Comparison of ENCODE assay signal across 18 cellular contexts in the genomic region with DNA sequence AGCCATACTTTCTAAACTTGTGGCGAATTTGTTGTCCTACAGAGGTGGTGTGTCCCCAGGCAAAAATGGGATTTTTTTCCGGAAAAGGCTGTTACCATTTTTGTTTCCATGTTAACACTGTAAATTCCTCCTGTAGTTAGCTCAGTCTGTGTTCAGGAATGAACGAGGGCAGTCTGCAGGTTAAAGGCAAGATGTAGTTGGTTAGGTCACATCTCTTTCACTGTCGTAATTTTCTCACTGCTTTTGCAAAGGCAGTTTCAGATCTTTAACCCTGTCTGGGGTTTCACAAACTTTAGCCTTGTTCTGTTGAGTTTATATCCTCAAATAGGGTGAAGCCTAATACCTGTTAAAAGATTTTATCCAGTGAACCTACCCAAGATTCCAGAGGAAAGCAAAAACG. TPM values are rescaled to one million over a fixed set of nuclear protein-coding genes. Genes with fewer than 3 reads are reported as not detected.
DNase-seq lines count a peak whose midpoint lies in the region; ATAC-seq, FAIRE-seq and TF ChIP-seq lines count a peak whose summit lies in the region.
"Had no signal": no experiment of that assay in that cellular context is flagged by ENCODE, and none has a peak within 500 bp of the region (broad histone marks: within the 10 kb centered on the region; RNA-seq: fewer than 3 reads in every experiment).

No MANE protein-coding gene starts in this region.

- no peaks in the 10 kb centered on the region for H3K9me3 ChIP-seq in GM12878 (replicated peaks; ENCODE audit: control insufficient read depth, insufficient read depth, low read length)
- no peaks in the 10 kb centered on the region for H3K9me3 ChIP-seq in vagina
- H3K9me3 ChIP-seq: Caco-2 had no signal

- TF ChIP-seq EP300 in GM12878 (IDR thresholded peaks at IDR 0.05; ENCODE audit: borderline replicate concordance in 1 of 2, control insufficient read depth in 1 of 2, low read depth in 2 of 2, low read length in 2 of 2): no peak

- CTCF ChIA-PET in GM12878 (lab: Yijun Ruan, JAX): no interaction called here
- CTCF ChIA-PET in RWPE1 (lab: Yijun Ruan, JAX): no interaction called here

- H3K27me3 ChIP-seq in GM12878 (replicated peaks in 1 of 2; ENCODE audit: control insufficient read depth in 2 of 2, insufficient read depth in 2 of 2, low read length in 1 of 2) (no peaks in the 10 kb centered on the region), vagina (no peaks in the 10 kb centered on the region)
- H3K27me3 ChIP-seq: BLaER1 had no signal

- no peak overlapping the region for H3K9ac ChIP-seq in GM12878 (ENCODE audit: control insufficient read depth, insufficient read depth, low read length)
- H3K9ac ChIP-seq: BLaER1, GM23248 had no signal

- in situ Hi-C loops in GM12878 (cut with MboI): no loop called here

- no peak overlapping the region for H3K4me2 ChIP-seq in GM12878 (ENCODE audit: control insufficient read depth, insufficient read depth)
- H3K4me2 ChIP-seq: BLaER1 had no signal

- H3K79me2 ChIP-seq in GM12878 (ENCODE audit: control insufficient read depth, insufficient read depth, low read length): no peaks in the 10 kb centered on the region

- DNase-seq in GM12891 (ENCODE audit: insufficient read length, low spot score) (no peak), GM12878 (ENCODE audit: low read depth, low spot score) (no peak), osteocyte (ENCODE audit: extremely low spot score, unreplicated experiment) (no peak), RWPE1 (ENCODE audit: low spot score) (no peak), vagina (ENCODE audit: extremely low spot score in 2 of 2) (no peak)
- DNase-seq: 8988T; AML-193; Caco-2; CD8-positive, alpha-beta memory T cell; DND-41; GF-D8; GM23248; IMR-90 had no signal

- TF ChIP-seq RAD21 in GM12878 (IDR thresholded peaks at IDR 0.05; ENCODE audit: insufficient read depth, low read depth, low read length): no peak

- SMC1A ChIA-PET in GM12878 (lab: Charles Lee; ENCODE audit: uncharacterized antibody, unreplicated experiment): interaction anchor here (1.0 to 1.6 kb wide), 3 partner anchors 9 to 89 kb away, joined by 3 to 4 read pairs (median 4); no protein-coding TSS in a partner anchor

- H4K20me1 ChIP-seq in GM12878 (ENCODE audit: control insufficient read depth, insufficient read depth): no peaks in the 10 kb centered on the region
- H4K20me1 ChIP-seq: BLaER1 had no signal

- H3K27ac ChIP-seq in GM12878 (ENCODE audit: control insufficient read depth, insufficient read depth) (no peak overlapping the region), RWPE1 (no peak overlapping the region), vagina (no peak overlapping the region)
- H3K27ac ChIP-seq: BLaER1, GM23248 had no signal

- no peak for TF ChIP-seq POLR2A in GM12891 (IDR thresholded peaks at IDR 0.05; ENCODE audit: low read depth, low read length)
- no peak for TF ChIP-seq POLR2A in GM12878 (IDR thresholded peaks at IDR 0.05; ENCODE audit: low read depth, low read length)
- TF ChIP-seq POLR2A in vagina (IDR thresholded peaks at IDR 0.05): no peak

- TF ChIP-seq CTCF in GM12878 (IDR thresholded peaks at IDR 0.05 in 2 of 3, conservative IDR thresholded peaks at IDR 0.05 in 1 of 3; ENCODE audit: control insufficient read depth in 2 of 3, extremely low read depth in 1 of 3, insufficient read depth in 1 of 3, low read depth in 3 of 3, low read length in 3 of 3): no peak
- no peak for TF ChIP-seq CTCF in osteocyte (IDR thresholded peaks at IDR 0.05)
- no peak for TF ChIP-seq CTCF in RWPE1 (conservative IDR thresholded peaks at IDR 0.05; ENCODE audit: low read depth)
- no peak for TF ChIP-seq CTCF in vagina (IDR thresholded peaks at IDR 0.05)

- no TSS peak for BruUV-seq in GM12878 (replicated peaks; lab: Mats Ljungman, UMichigan)

- H3K4me3 Mint-ChIP-seq in osteocyte (ENCODE audit: unreplicated experiment): no peak overlapping the region
- H3K4me3 Mint-ChIP-seq in stimulated activated memory B cell treated with anti-CD40 and anti-IgM and Interleukin-4, amounts not matched to agents 10 μg/mL and 1 μg/mL and 100 μg/mL, for 72 hours: no peak overlapping the region
- H3K4me3 Mint-ChIP-seq: CD8-positive, alpha-beta memory T cell had no signal

- H3K4me1 ChIP-seq in GM12878 (ENCODE audit: control insufficient read depth, insufficient read depth, low read length): no peaks in the 10 kb centered on the region
- H3K4me1 ChIP-seq in vagina: no peaks in the 10 kb centered on the region
- H3K4me1 ChIP-seq: BLaER1, Caco-2 had no signal

- RAD21 ChIA-PET in GM12878 (lab: Charles Lee; ENCODE audit: unreplicated experiment): no interaction called here

- no peaks in the 10 kb centered on the region for H3K36me3 Mint-ChIP-seq in osteocyte (ENCODE audit: unreplicated experiment)
- H3K36me3 Mint-ChIP-seq in stimulated activated memory B cell treated with anti-CD40 and anti-IgM and Interleukin-4, amounts not matched to agents 10 μg/mL and 1 μg/mL and 100 μg/mL, for 72 hours: peaks cover 15% of the 10 kb centered on the region

- no peaks in the 10 kb centered on the region for H3K27me3 Mint-ChIP-seq in osteocyte (ENCODE audit: unreplicated experiment)
- H3K27me3 Mint-ChIP-seq in stimulated activated memory B cell treated with anti-CD40 and anti-IgM and Interleukin-4, amounts not matched to agents 10 μg/mL and 1 μg/mL and 100 μg/mL, for 72 hours: no peaks in the 10 kb centered on the region
- H3K27me3 Mint-ChIP-seq: CD8-positive, alpha-beta memory T cell had no signal

- no peak overlapping the region for H3K4me3 ChIP-seq in GM12878
- no peak overlapping the region for H3K4me3 ChIP-seq in vagina
- H3K4me3 ChIP-seq: BLaER1, GM23248 had no signal

- peaks cover 12% of the 10 kb centered on the region for H3K4me1 Mint-ChIP-seq in osteocyte (ENCODE audit: unreplicated experiment)
- H3K4me1 Mint-ChIP-seq in stimulated activated memory B cell treated with anti-CD40 and anti-IgM and Interleukin-4, amounts not matched to agents 10 μg/mL and 1 μg/mL and 100 μg/mL, for 72 hours: peaks cover 7% of the 10 kb centered on the region
- H3K4me1 Mint-ChIP-seq: CD8-positive, alpha-beta memory T cell had no signal

- H3K36me3 ChIP-seq in GM12878 (ENCODE audit: control insufficient read depth in 2 of 2, insufficient read depth in 2 of 2, low read length in 1 of 2) (no peaks in the 10 kb centered on the region; a peak in 1 of 4 replicates), vagina (no peaks in the 10 kb centered on the region)

- peak; percentile 75 for FAIRE-seq in GM12891 (lab: Jason Lieb, UNC)
- FAIRE-seq in GM12878 (lab: Jason Lieb, UNC): no peak
- FAIRE-seq: H54 had no signal

- no peaks in the 10 kb centered on the region for H3K9me3 Mint-ChIP-seq in osteocyte (ENCODE audit: unreplicated experiment)
- H3K9me3 Mint-ChIP-seq in stimulated activated memory B cell treated with anti-CD40 and anti-IgM and Interleukin-4, amounts not matched to agents 10 μg/mL and 1 μg/mL and 100 μg/mL, for 72 hours: no peaks in the 10 kb centered on the region
- H3K9me3 Mint-ChIP-seq: CD8-positive, alpha-beta memory T cell had no signal

- peak overlapping the region; percentile 13 for H3K27ac Mint-ChIP-seq in osteocyte (ENCODE audit: unreplicated experiment)
- no peak overlapping the region for H3K27ac Mint-ChIP-seq in stimulated activated memory B cell treated with anti-CD40 and anti-IgM and Interleukin-4, amounts not matched to agents 10 μg/mL and 1 μg/mL and 100 μg/mL, for 72 hours
- H3K27ac Mint-ChIP-seq: CD8-positive, alpha-beta memory T cell had no signal

- POLR2A ChIA-PET in GM12878 (lab: Charles Lee) (interaction anchor here (0.6 kb wide), 1 partner anchor 998 kb away, joined by 3 read pairs; no protein-coding TSS in a partner anchor), RWPE1 (lab: Yijun Ruan, JAX; ENCODE audit: low non-redundant PET) (no interaction called here)

- intact Hi-C loops in GM12878 (cut with micrococcal nuclease; ENCODE audit: unreplicated experiment): no loop called here
- intact Hi-C loops in vagina (cut with DNase I): no loop called here

- H2AFZ ChIP-seq in GM12878 (ENCODE audit: control insufficient read depth, low read depth, low read length): no peak overlapping the region
- H2AFZ ChIP-seq: GM23248 had no signal

- peak; percentile 57 for ATAC-seq in GM19351 (IDR thresholded peaks at IDR 0.05; ENCODE audit: unreplicated experiment)
- peak; percentile 28; the same call in 1 of the 3 replicates for ATAC-seq in GM12878
- ATAC-seq in stimulated activated memory B cell treated with anti-CD40 and anti-IgM and Interleukin-4, amounts not matched to agents 10 μg/mL and 1 μg/mL and 100 μg/mL, for 72 hours: no peak
- ATAC-seq: HCT116 had no signal

- 67% methylated on average over 5 of the region's 5 CpGs for WGBS in GM12878 (ENCODE audit: insufficient coverage, insufficient replicate concordance, low lambda C conversion rate, missing lambda C conversion rate)

RNA-seq across cellular contexts. Expression of gene PUDP, which starts 50.5 kb away (rescaled TPM):
- 25.9 TPM for polyA plus RNA-seq in GM12891 (2012; ENCODE audit: low read depth, missing spikeins)
- total RNA-seq in GM12878 (2013; cell fraction: nucleolus; rRNA removed): 37.5 and 37.8 TPM in 2 replicates
- total RNA-seq in GM12878 (2014; rRNA removed) (30.8 and 33.5 TPM in 2 replicates), GM12878 (2014; rRNA removed; fragmentation: Illumina TruSeq; extraction: Trizol) (35.6 and 38.6 TPM in 2 replicates), GM12878 (2021) (51.6 and 58.6 TPM in 2 replicates), osteocyte (18.4 and 21.9 TPM in 2 replicates), vagina (17.2 TPM)
- 29.9 TPM for polyA plus RNA-seq in GM12878 (2011; ENCODE audit: low read depth)
- polyA plus RNA-seq in GM12878 (2011; rRNA removed) (81.2 and 89.2 TPM in 2 replicates), GM12878 (2014; fragmentation: Illumina TruSeq; extraction: Trizol) (61.2 and 62.5 TPM in 2 replicates), GM12878 (2014; fragmentation: Nextera tagmentation; extraction: Ambion mirVana) (10 to 100 TPM; 68.9 to 83.5 TPM), GM12878 (2014; rRNA removed) (46.3 and 58.9 TPM in 2 replicates), GM12878 (2016; fragmentation: Nextera tagmentation; extraction: Ambion mirVana) (10 to 100 TPM; 61.0 to 64.7 TPM)
- polyA plus RNA-seq in GM12878 (2011; cell fraction: cytosol; rRNA removed): 61.1 and 61.2 TPM in 2 replicates
- polyA plus RNA-seq in GM12878 (2011; cell fraction: nucleus; rRNA removed): 32.2 and 34.9 TPM in 2 replicates
- polyA plus RNA-seq in GM12878 (2012): 35.7 and 40.1 TPM in 2 replicates
- 69.1 and 71.5 TPM in 2 replicates for polyA minus RNA-seq in GM12878 (2011; rRNA and poly(A)+ RNA removed)
- 14.2 and 20.7 TPM in 2 replicates for polyA minus RNA-seq in GM12878 (2011; cell fraction: cytosol; rRNA and poly(A)+ RNA removed)
- polyA minus RNA-seq in GM12878 (2011; cell fraction: nucleus; rRNA and poly(A)+ RNA removed): 23.2 and 33.6 TPM in 2 replicates

RNA-seq across cellular contexts. Expression of gene STS, which starts 51.0 kb away (rescaled TPM):
- polyA plus RNA-seq in GM12891 (2012; ENCODE audit: low read depth, missing spikeins): 4.1 TPM
- 41.8 and 44.8 TPM in 2 replicates for total RNA-seq in GM12878 (2013; cell fraction: nucleolus; rRNA removed)
- total RNA-seq in GM12878 (2014; rRNA removed) (4.6 and 4.8 TPM in 2 replicates), GM12878 (2014; rRNA removed; fragmentation: Illumina TruSeq; extraction: Trizol) (5.1 and 5.3 TPM in 2 replicates), GM12878 (2021) (5.3 and 6.1 TPM in 2 replicates), osteocyte (13.3 and 13.5 TPM in 2 replicates), vagina (6.4 TPM)
- polyA plus RNA-seq in GM12878 (2011; ENCODE audit: low read depth): 8.9 TPM
- polyA plus RNA-seq in GM12878 (2011; rRNA removed) (19.4 and 19.6 TPM in 2 replicates), GM12878 (2014; fragmentation: Illumina TruSeq; extraction: Trizol) (7.0 and 7.2 TPM in 2 replicates), GM12878 (2014; fragmentation: Nextera tagmentation; extraction: Ambion mirVana) (1 to 10 TPM; 1.6 to 1.7 TPM), GM12878 (2014; rRNA removed) (2.4 and 3.2 TPM in 2 replicates), GM12878 (2016; fragmentation: Nextera tagmentation; extraction: Ambion mirVana) (1 to 10 TPM; 3.4 to 4.8 TPM)
- 14.9 and 16.4 TPM in 2 replicates for polyA plus RNA-seq in GM12878 (2011; cell fraction: cytosol; rRNA removed)
- polyA plus RNA-seq in GM12878 (2011; cell fraction: nucleus; rRNA removed): 11.4 and 13.1 TPM in 2 replicates
- 7.6 and 10.6 TPM in 2 replicates for polyA plus RNA-seq in GM12878 (2012)
- polyA minus RNA-seq in GM12878 (2011; rRNA and poly(A)+ RNA removed): 43.4 and 45.0 TPM in 2 replicates
- 11.5 and 12.5 TPM in 2 replicates for polyA minus RNA-seq in GM12878 (2011; cell fraction: cytosol; rRNA and poly(A)+ RNA removed)
- polyA minus RNA-seq in GM12878 (2011; cell fraction: nucleus; rRNA and poly(A)+ RNA removed): 16.2 and 23.8 TPM in 2 replicates
